ENCODE assay signal across 1 cellular context in the genomic region with DNA sequence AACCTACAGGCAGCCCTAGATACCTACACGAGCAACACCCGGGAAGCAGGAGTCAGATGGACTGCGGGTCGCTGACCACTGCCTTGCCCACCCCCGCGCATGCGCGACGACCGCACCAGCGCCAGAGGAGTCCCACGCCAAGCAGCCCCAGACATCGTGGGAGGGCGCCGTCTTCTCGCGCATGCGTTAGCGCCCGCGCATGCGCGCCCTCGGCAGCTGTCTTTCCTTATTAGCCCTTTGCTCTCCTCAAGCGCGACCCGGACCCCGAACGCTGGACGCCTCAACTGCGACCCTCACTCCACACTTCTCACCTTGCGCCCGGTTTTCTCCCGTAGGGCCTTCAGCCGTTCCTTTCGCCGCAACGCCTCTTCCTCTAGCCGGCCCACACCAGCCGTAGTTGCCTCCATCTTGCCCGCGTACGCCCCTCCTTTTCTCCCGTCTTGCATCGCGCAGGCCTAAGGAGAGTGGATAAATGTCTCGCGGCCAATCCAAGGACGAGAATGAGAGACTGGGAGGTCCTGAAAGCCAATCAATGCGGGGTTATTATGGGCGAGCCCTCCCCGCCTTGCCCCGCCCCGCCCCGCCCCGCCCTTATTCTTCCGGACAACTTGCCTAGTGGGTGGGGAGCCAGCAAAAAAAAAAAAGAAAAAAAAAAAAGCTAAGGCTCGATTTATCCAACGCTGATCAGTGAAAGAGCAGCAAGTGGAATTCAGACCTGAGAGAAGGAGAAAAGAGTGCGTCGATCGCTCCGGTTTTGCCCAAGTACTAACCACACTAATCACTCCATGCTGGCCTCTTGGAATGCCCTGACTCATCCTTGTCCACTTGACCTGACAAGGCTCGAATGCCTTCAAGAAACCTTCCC.
TF ChIP-seq lines count a peak whose summit lies in the region.

A gene (minus strand): TSS at position 420 of the 865 bp plus-strand sequence. CDS start 13 bp downstream, at position 407.

TF ChIP-seq in HepG2, 621 proteins besides CTCF, POLR2A, EP300 and RAD21 (continued from another document and continues in another):
- TF ChIP-seq ZNF556 (CRISPR knock-in tag; IDR thresholded peaks at IDR 0.05; ENCODE audit: borderline replicate concordance) (0 out of 2 replicates have a peak, but pooled peaks have one; percentile 4), ZNF331 (CRISPR knock-in tag; IDR thresholded peaks at IDR 0.05) (peak; percentile 17; the same call in 1 of the 2 replicates), SNAI1 (CRISPR knock-in tag; IDR thresholded peaks at IDR 0.05; ENCODE audit: borderline replicate concordance) (no peak; the same call in 1 of the 2 replicates), CBFB (CRISPR knock-in tag; IDR thresholded peaks at IDR 0.05) (0 out of 2 replicates have a peak, but pooled peaks have one; percentile 15), NR2F2 (IDR thresholded peaks at IDR 0.05; ENCODE audit: borderline replicate concordance, low read depth) (no peak), ELF4 (CRISPR knock-in tag; IDR thresholded peaks at IDR 0.05; ENCODE audit: borderline replicate concordance) (no peak), SP4 (CRISPR knock-in tag; IDR thresholded peaks at IDR 0.05) (peak; percentile 81), HNF4G (IDR thresholded peaks at IDR 0.05; ENCODE audit: borderline replicate concordance, low read depth, low read length) (no peak; the same call in 1 of the 2 replicates), HNF4G (CRISPR knock-in tag; IDR thresholded peaks at IDR 0.05; ENCODE audit: borderline replicate concordance, low read depth) (no peak), ZNF292 (CRISPR knock-in tag; IDR thresholded peaks at IDR 0.05; ENCODE audit: borderline replicate concordance, low read depth) (peak; percentile 55; the same call in 1 of the 2 replicates), FIP1L1 (IDR thresholded peaks at IDR 0.05; ENCODE audit: borderline replicate concordance, insufficient read depth, low read depth, low read length) (0 out of 2 replicates have a peak, but pooled peaks have one; percentile 81), KLF6 (CRISPR knock-in tag; IDR thresholded peaks at IDR 0.05) (no peak), THAP11 (CRISPR knock-in tag; IDR thresholded peaks at IDR 0.05) (peak; percentile 90), MAZ (IDR thresholded peaks at IDR 0.05; ENCODE audit: borderline replicate concordance, low read depth, low read length) (0 out of 2 replicates have a peak, but pooled peaks have one; percentile 14), MAZ (CRISPR knock-in tag; IDR thresholded peaks at IDR 0.05; ENCODE audit: low read depth) (peak; percentile 57), HNF4A (CRISPR knock-in tag; IDR thresholded peaks at IDR 0.05) (peak; percentile 23; the same call in 1 of the 2 replicates), ZNF720 (CRISPR knock-in tag; IDR thresholded peaks at IDR 0.05) (0 out of 2 replicates have a peak, but pooled peaks have one; percentile 86), FOXC1 (CRISPR knock-in tag; IDR thresholded peaks at IDR 0.05; ENCODE audit: borderline replicate concordance) (no peak; the same call in 1 of the 2 replicates), ZNF558 (CRISPR knock-in tag; IDR thresholded peaks at IDR 0.05; ENCODE audit: borderline replicate concordance) (0 out of 2 replicates have a peak, but pooled peaks have one; percentile 40), NFKB2 (CRISPR knock-in tag; IDR thresholded peaks at IDR 0.05; ENCODE audit: borderline replicate concordance) (peak; percentile 73; the same call in 1 of the 2 replicates), KDM5B (CRISPR knock-in tag; IDR thresholded peaks at IDR 0.05; ENCODE audit: borderline replicate concordance) (peak; percentile 83), ZBTB7B (CRISPR knock-in tag; IDR thresholded peaks at IDR 0.05) (0 out of 2 replicates have a peak, but pooled peaks have one; percentile 50), GABPA (IDR thresholded peaks at IDR 0.05; ENCODE audit: low read depth, low read length) (no peak), GABPA (CRISPR knock-in tag; IDR thresholded peaks at IDR 0.05; ENCODE audit: low read depth) (0 out of 2 replicates have a peak, but pooled peaks have one; percentile 34), NFYC (CRISPR knock-in tag; IDR thresholded peaks at IDR 0.05) (peak; percentile 82), TMF1 (CRISPR knock-in tag; IDR thresholded peaks at IDR 0.05; ENCODE audit: low read depth) (no peak), ASH2L (IDR thresholded peaks at IDR 0.05; ENCODE audit: insufficient read length, low read depth, low read length) (peak; percentile 90), ZNF746 (CRISPR knock-in tag; IDR thresholded peaks at IDR 0.05) (peak; percentile 65; the same call in 1 of the 2 replicates), IKZF4 (CRISPR knock-in tag; IDR thresholded peaks at IDR 0.05; ENCODE audit: borderline replicate concordance, low read depth, not compliant biosample characterization) (peak; percentile 77), KDM1A (CRISPR knock-in tag; IDR thresholded peaks at IDR 0.05) (0 out of 2 replicates have a peak, but pooled peaks have one; percentile 33), ZNF34 (CRISPR knock-in tag; IDR thresholded peaks at IDR 0.05; ENCODE audit: borderline replicate concordance) (0 out of 2 replicates have a peak, but pooled peaks have one; percentile 1), CREM (IDR thresholded peaks at IDR 0.05) (peak; percentile 67), CREM (CRISPR knock-in tag; IDR thresholded peaks at IDR 0.05) (no peak), HNRNPL (IDR thresholded peaks at IDR 0.05; ENCODE audit: low read depth, low read length) (peak; percentile 59; the same call in 1 of the 2 replicates), ZNF333 (CRISPR knock-in tag; IDR thresholded peaks at IDR 0.05; ENCODE audit: borderline replicate concordance) (no peak; the same call in 1 of the 2 replicates), STAG1 (CRISPR knock-in tag; IDR thresholded peaks at IDR 0.05) (peak; percentile 33; the same call in 1 of the 2 replicates), ZNF367 (CRISPR knock-in tag; IDR thresholded peaks at IDR 0.05; ENCODE audit: borderline replicate concordance) (0 out of 2 replicates have a peak, but pooled peaks have one; percentile 34), MIXL1 (CRISPR knock-in tag; IDR thresholded peaks at IDR 0.05) (peak; percentile 26; the same call in 1 of the 2 replicates), PITX1 (CRISPR knock-in tag; IDR thresholded peaks at IDR 0.05) (no peak), KAT8 (CRISPR knock-in tag; IDR thresholded peaks at IDR 0.05) (peak; percentile 71)
- TF ChIP-seq, protein P1, sequence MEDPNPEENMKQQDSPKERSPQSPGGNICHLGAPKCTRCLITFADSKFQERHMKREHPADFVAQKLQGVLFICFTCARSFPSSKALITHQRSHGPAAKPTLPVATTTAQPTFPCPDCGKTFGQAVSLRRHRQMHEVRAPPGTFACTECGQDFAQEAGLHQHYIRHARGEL (CRISPR knock-in tag; IDR thresholded peaks at IDR 0.05), result no peak
- TF ChIP-seq, protein P2, sequence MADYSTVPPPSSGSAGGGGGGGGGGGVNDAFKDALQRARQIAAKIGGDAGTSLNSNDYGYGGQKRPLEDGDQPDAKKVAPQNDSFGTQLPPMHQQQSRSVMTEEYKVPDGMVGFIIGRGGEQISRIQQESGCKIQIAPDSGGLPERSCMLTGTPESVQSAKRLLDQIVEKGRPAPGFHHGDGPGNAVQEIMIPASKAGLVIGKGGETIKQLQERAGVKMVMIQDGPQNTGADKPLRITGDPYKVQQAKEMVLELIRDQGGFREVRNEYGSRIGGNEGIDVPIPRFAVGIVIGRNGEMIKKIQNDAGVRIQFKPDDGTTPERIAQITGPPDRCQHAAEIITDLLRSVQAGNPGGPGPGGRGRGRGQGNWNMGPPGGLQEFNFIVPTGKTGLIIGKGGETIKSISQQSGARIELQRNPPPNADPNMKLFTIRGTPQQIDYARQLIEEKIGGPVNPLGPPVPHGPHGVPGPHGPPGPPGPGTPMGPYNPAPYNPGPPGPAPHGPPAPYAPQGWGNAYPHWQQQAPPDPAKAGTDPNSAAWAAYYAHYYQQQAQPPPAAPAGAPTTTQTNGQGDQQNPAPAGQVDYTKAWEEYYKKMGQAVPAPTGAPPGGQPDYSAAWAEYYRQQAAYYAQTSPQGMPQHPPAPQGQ (CRISPR knock-in tag; IDR thresholded peaks at IDR 0.05; ENCODE audit: borderline replicate concordance), result peak; percentile 45; the same call in 1 of the 2 replicates
- TF ChIP-seq, protein P3, sequence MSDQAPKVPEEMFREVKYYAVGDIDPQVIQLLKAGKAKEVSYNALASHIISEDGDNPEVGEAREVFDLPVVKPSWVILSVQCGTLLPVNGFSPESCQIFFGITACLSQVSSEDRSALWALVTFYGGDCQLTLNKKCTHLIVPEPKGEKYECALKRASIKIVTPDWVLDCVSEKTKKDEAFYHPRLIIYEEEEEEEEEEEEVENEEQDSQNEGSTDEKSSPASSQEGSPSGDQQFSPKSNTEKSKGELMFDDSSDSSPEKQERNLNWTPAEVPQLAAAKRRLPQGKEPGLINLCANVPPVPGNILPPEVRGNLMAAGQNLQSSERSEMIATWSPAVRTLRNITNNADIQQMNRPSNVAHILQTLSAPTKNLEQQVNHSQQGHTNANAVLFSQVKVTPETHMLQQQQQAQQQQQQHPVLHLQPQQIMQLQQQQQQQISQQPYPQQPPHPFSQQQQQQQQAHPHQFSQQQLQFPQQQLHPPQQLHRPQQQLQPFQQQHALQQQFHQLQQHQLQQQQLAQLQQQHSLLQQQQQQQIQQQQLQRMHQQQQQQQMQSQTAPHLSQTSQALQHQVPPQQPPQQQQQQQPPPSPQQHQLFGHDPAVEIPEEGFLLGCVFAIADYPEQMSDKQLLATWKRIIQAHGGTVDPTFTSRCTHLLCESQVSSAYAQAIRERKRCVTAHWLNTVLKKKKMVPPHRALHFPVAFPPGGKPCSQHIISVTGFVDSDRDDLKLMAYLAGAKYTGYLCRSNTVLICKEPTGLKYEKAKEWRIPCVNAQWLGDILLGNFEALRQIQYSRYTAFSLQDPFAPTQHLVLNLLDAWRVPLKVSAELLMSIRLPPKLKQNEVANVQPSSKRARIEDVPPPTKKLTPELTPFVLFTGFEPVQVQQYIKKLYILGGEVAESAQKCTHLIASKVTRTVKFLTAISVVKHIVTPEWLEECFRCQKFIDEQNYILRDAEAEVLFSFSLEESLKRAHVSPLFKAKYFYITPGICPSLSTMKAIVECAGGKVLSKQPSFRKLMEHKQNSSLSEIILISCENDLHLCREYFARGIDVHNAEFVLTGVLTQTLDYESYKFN (CRISPR knock-in tag; conservative IDR thresholded peaks at IDR 0.05), result no peak
- TF ChIP-seq, protein P4, sequence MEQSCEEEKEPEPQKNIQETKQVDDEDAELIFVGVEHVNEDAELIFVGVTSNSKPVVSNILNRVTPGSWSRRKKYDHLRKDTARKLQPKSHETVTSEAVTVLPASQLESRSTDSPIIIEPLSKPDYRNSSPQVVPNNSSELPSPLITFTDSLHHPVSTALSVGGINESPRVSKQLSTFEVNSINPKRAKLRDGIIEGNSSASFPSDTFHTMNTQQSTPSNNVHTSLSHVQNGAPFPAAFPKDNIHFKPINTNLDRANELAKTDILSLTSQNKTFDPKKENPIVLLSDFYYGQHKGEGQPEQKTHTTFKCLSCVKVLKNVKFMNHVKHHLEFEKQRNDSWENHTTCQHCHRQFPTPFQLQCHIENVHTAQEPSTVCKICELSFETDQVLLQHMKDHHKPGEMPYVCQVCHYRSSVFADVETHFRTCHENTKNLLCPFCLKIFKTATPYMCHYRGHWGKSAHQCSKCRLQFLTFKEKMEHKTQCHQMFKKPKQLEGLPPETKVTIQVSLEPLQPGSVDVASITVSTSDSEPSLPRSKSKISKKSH (CRISPR knock-in tag; IDR thresholded peaks at IDR 0.05; ENCODE audit: borderline replicate concordance), result peak; percentile 11; the same call in 1 of the 2 replicates
- TF ChIP-seq, protein P5, sequence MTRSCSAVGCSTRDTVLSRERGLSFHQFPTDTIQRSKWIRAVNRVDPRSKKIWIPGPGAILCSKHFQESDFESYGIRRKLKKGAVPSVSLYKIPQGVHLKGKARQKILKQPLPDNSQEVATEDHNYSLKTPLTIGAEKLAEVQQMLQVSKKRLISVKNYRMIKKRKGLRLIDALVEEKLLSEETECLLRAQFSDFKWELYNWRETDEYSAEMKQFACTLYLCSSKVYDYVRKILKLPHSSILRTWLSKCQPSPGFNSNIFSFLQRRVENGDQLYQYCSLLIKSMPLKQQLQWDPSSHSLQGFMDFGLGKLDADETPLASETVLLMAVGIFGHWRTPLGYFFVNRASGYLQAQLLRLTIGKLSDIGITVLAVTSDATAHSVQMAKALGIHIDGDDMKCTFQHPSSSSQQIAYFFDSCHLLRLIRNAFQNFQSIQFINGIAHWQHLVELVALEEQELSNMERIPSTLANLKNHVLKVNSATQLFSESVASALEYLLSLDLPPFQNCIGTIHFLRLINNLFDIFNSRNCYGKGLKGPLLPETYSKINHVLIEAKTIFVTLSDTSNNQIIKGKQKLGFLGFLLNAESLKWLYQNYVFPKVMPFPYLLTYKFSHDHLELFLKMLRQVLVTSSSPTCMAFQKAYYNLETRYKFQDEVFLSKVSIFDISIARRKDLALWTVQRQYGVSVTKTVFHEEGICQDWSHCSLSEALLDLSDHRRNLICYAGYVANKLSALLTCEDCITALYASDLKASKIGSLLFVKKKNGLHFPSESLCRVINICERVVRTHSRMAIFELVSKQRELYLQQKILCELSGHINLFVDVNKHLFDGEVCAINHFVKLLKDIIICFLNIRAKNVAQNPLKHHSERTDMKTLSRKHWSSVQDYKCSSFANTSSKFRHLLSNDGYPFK (CRISPR knock-in tag; IDR thresholded peaks at IDR 0.05; ENCODE audit: borderline replicate concordance), result peak; percentile 85; the same call in 1 of the 2 replicates
- TF ChIP-seq, protein P6, sequence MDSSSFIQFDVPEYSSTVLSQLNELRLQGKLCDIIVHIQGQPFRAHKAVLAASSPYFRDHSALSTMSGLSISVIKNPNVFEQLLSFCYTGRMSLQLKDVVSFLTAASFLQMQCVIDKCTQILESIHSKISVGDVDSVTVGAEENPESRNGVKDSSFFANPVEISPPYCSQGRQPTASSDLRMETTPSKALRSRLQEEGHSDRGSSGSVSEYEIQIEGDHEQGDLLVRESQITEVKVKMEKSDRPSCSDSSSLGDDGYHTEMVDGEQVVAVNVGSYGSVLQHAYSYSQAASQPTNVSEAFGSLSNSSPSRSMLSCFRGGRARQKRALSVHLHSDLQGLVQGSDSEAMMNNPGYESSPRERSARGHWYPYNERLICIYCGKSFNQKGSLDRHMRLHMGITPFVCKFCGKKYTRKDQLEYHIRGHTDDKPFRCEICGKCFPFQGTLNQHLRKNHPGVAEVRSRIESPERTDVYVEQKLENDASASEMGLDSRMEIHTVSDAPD (CRISPR knock-in tag; IDR thresholded peaks at IDR 0.05), result no peak
- TF ChIP-seq, protein P7, sequence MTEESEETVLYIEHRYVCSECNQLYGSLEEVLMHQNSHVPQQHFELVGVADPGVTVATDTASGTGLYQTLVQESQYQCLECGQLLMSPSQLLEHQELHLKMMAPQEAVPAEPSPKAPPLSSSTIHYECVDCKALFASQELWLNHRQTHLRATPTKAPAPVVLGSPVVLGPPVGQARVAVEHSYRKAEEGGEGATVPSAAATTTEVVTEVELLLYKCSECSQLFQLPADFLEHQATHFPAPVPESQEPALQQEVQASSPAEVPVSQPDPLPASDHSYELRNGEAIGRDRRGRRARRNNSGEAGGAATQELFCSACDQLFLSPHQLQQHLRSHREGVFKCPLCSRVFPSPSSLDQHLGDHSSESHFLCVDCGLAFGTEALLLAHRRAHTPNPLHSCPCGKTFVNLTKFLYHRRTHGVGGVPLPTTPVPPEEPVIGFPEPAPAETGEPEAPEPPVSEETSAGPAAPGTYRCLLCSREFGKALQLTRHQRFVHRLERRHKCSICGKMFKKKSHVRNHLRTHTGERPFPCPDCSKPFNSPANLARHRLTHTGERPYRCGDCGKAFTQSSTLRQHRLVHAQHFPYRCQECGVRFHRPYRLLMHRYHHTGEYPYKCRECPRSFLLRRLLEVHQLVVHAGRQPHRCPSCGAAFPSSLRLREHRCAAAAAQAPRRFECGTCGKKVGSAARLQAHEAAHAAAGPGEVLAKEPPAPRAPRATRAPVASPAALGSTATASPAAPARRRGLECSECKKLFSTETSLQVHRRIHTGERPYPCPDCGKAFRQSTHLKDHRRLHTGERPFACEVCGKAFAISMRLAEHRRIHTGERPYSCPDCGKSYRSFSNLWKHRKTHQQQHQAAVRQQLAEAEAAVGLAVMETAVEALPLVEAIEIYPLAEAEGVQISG (CRISPR knock-in tag; IDR thresholded peaks at IDR 0.05), result peak; percentile 48; the same call in 1 of the 2 replicates
